30 cellular contexts compared by ENCODE assay signal in the genomic region with DNA sequence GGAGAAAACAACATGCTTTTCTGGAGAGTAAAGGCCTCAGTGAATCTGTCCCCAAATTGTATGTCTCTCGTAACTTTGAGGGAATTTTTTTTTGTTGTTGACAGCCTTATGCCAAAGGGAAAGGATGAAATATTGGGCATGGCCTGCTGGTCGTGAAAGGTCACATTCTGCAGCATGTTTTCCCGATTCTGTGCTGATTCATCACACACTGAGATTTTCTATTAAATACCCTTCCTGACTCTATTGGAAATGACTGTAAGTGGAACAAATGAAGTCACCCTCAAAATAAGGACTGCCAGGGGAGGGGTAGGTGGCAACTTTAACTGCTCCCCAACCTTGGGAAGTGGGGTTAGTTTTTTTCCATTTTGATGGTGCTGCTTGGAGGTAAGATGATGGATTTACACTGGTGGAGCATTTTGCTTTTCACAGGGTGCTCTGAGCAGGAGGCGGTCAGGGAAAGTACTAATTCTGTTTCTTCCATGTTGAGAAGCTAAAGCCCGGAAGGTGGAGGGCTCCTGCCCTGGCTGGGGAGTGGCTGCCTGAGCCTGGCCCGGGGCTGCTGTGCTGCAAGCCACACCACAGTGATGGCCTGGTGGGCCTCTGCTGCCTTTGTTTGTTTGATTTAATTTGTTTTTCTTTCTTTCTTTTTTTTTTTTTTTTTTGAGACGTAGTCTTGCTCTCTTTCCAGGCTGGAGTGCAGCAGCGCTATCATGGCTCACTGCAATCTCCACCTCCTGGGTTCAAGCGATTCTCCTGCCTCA.
DNase-seq lines count a peak whose midpoint lies in the region; ATAC-seq and TF ChIP-seq lines count a peak whose summit lies in the region.
"Had no signal": no experiment of that assay in that cellular context is flagged by ENCODE, and none has a peak within 500 bp of the region (broad histone marks: within the 10 kb centered on the region; RNA-seq: fewer than 3 reads in every experiment).

No MANE protein-coding gene starts in this region.

- H3K9me3 ChIP-seq in adipocyte (ENCODE audit: control insufficient read depth, low read length) (peaks cover 10% of the 10 kb centered on the region), parathyroid adenoma (ENCODE audit: control insufficient read depth, low read length) (no peaks in the 10 kb centered on the region)
- H3K9me3 ChIP-seq: gastrocnemius medialis, pancreas had no signal

- peak overlapping the region; percentile 60 for H3K27ac ChIP-seq in parathyroid adenoma
- H3K27ac ChIP-seq: breast epithelium, C4-2B, left ventricle myocardium inferior, pancreas, PC-9, right atrium auricular region had no signal

- no peak overlapping the region for H3K4me3 ChIP-seq in adipocyte (ENCODE audit: low read length)
- no peak overlapping the region for H3K4me3 ChIP-seq in parathyroid adenoma (ENCODE audit: low read depth, low read length)
- H3K4me3 ChIP-seq: breast epithelium, esophagus muscularis mucosa, gastrocnemius medialis, left ventricle myocardium inferior, pancreas, PC-9, right atrium auricular region had no signal

- H3K9ac ChIP-seq in adipocyte (ENCODE audit: low read length) (peak overlapping the region; percentile 21), parathyroid adenoma (no peak overlapping the region)

- TF ChIP-seq CTCF in parathyroid adenoma (IDR thresholded peaks at IDR 0.05), result no peak

- peaks cover 24% of the 10 kb centered on the region for H3K4me1 ChIP-seq in adipocyte (ENCODE audit: control insufficient read depth, insufficient read depth, low read length)
- no peaks in the 10 kb centered on the region for H3K4me1 ChIP-seq in parathyroid adenoma
- H3K4me1 ChIP-seq: right atrium auricular region had no signal

- peak overlapping the region; percentile 22 for H2AFZ ChIP-seq in parathyroid adenoma
- H2AFZ ChIP-seq: PC-9 had no signal

- H3K4me2 ChIP-seq in parathyroid adenoma (ENCODE audit: low read length), result no peak overlapping the region
- H3K4me2 ChIP-seq: PC-9 had no signal

- H3K27me3 ChIP-seq in adipocyte (replicated peaks; ENCODE audit: control insufficient read depth, insufficient read depth, low read length), result no peaks in the 10 kb centered on the region
- no peaks in the 10 kb centered on the region for H3K27me3 ChIP-seq in parathyroid adenoma (ENCODE audit: control insufficient read depth, insufficient read depth, low read length)
- H3K27me3 ChIP-seq: breast epithelium, esophagus muscularis mucosa, gastrocnemius medialis, pancreas, right atrium auricular region had no signal

- DNase-seq in ELF-1 (ENCODE audit: low read depth, low spot score), result peak; percentile 5
- no peak for DNase-seq in adipocyte (ENCODE audit: low read depth)
- peak; percentile 0 for DNase-seq in kidney glomerular epithelial cell (lab: John Stamatoyannopoulos, UW)
- no peak for DNase-seq in NAMALWA (ENCODE audit: low spot score)
- no peak for DNase-seq in KG1 (lab: John Stamatoyannopoulos, UW)
- DNase-seq in RKO (ENCODE audit: low spot score), result no peak
- DNase-seq: activated CD4-positive, alpha-beta T cell treated with anti-CD3 and anti-CD28 coated beads, Interleukin-2, amount 50 U/mL, for 1 hour; activated naive CD4-positive, alpha-beta T cell; activated T-cell treated with anti-CD3 and anti-CD28 coated beads, Interleukin-2, amount 50 U/mL, for 4 hours; amniotic stem cell; DND-41; effector memory CD4-positive, alpha-beta T cell; GOT3; hippocampal formation; left ventricle myocardium inferior; naive thymus-derived CD8-positive, alpha-beta T cell; NCI-H1105; NCI-H2227 treated with DMSO at 0.1 percent for 48 hours; NCI-H526 treated with DMSO at 0.1 percent for 48 hours; pancreas; PC-9; Right ventricle myocardium superior; T-helper 9 cell had no signal

- ATAC-seq in GM21576 (IDR thresholded peaks at IDR 0.05; ENCODE audit: unreplicated experiment), result no peak
- ATAC-seq: activated T-cell treated with anti-CD3 and anti-CD28 coated beads, Interleukin-2, amount 50 U/mL, for 4 hours; naive thymus-derived CD8-positive, alpha-beta T cell; pancreas had no signal

- no peaks in the 10 kb centered on the region for H3K79me2 ChIP-seq in parathyroid adenoma

- no peaks in the 10 kb centered on the region for H3K36me3 ChIP-seq in adipocyte (ENCODE audit: control insufficient read depth, insufficient read depth, low read length, severe bottlenecking)
- no peaks in the 10 kb centered on the region for H3K36me3 ChIP-seq in parathyroid adenoma (ENCODE audit: control insufficient read depth, insufficient read depth, low read length)
- H3K36me3 ChIP-seq: breast epithelium, esophagus muscularis mucosa, gastrocnemius medialis, left ventricle myocardium inferior, pancreas, right atrium auricular region had no signal

Comparison
In these comparisons a context has a peak if more than half of its experiments do, and no peak if none do; other contexts are left out.
1. DNase-seq: peak in ELF-1 (single experiment) and kidney glomerular epithelial cell (single experiment); none in adipocyte (single experiment), NAMALWA (single experiment), KG1 (single experiment) and RKO (single experiment).